8 cellular contexts compared by ENCODE assay signal in genomic region chr2:98634406-98635092, GRCh38. TPM values are rescaled to one million over a fixed set of nuclear protein-coding genes. Genes with fewer than 3 reads are reported as not detected.
DNase-seq lines count a peak whose midpoint lies in the region; ATAC-seq and TF ChIP-seq lines count a peak whose summit lies in the region.

No MANE protein-coding gene starts in this region.

- intact Hi-C loops in A673 (cut with micrococcal nuclease; ENCODE audit: unreplicated experiment) (no loop called here), IMR-90 (cut with micrococcal nuclease) (no loop called here), ascending aorta (cut with DNase I) (no loop called here), psoas muscle (cut with DNase I) (no loop called here)

- no peak overlapping the region for H2AFZ ChIP-seq in IMR-90 (replicated peaks; ENCODE audit: low read length, poor library complexity)

- no peaks in the 10 kb centered on the region for H3K27me3 ChIP-seq in A673 (replicated peaks; ENCODE audit: insufficient read depth, low read depth, low read length, poor library complexity)
- peaks cover 7% of the 10 kb centered on the region for H3K27me3 ChIP-seq in IMR-90 (ENCODE audit: control insufficient read depth, insufficient read depth, low read length)
- no peaks in the 10 kb centered on the region for H3K27me3 ChIP-seq in ascending aorta
- H3K27me3 ChIP-seq in psoas muscle (ENCODE audit: insufficient read depth in 3 of 3, low read length in 2 of 3): no peaks in the 10 kb centered on the region

- no peak overlapping the region for H4K91ac ChIP-seq in IMR-90 (ENCODE audit: insufficient read depth, low read depth, low read length)

- POLR2A ChIA-PET in A673 (lab: Charles Lee; ENCODE audit: low non-redundant PET): interaction anchor here (0.6 kb wide), 1 partner anchor 99 kb away, joined by 3 read pairs; no protein-coding TSS in a partner anchor
- POLR2A ChIA-PET in IMR-90 (lab: Charles Lee; ENCODE audit: unreplicated experiment): no interaction called here

- H2BK15ac ChIP-seq in IMR-90 (ENCODE audit: low read depth, low read length): no peak overlapping the region

- peak; percentile 52 for TF ChIP-seq CTCF in A673 (conservative IDR thresholded peaks at IDR 0.05; ENCODE audit: low read depth, low read length)
- TF ChIP-seq CTCF in IMR-90 (conservative IDR thresholded peaks at IDR 0.05; ENCODE audit: low read depth, low read length): peak; percentile 23; the same call in 1 of the 2 replicates
- TF ChIP-seq CTCF in ascending aorta (IDR thresholded peaks at IDR 0.05): no peak
- no peak for TF ChIP-seq CTCF in psoas muscle (IDR thresholded peaks at IDR 0.05)

- no peak overlapping the region for H3K27ac ChIP-seq in A673 (ENCODE audit: low read depth, low read length, poor library complexity, severe bottlenecking)
- no peak overlapping the region for H3K27ac ChIP-seq in IMR-90 (ENCODE audit: insufficient read depth, low read length)
- no peak overlapping the region for H3K27ac ChIP-seq in ascending aorta
- H3K27ac ChIP-seq in psoas muscle: no peak overlapping the region

- H3K4me2 ChIP-seq in IMR-90 (ENCODE audit: low read depth, low read length): no peak overlapping the region

- no peak for TF ChIP-seq RAD21 in IMR-90 (IDR thresholded peaks at IDR 0.05; ENCODE audit: low read length)

- no peak overlapping the region for H3K4ac ChIP-seq in IMR-90 (ENCODE audit: low read depth, low read length)

- peak; percentile 11 for DNase-seq in A673 (ENCODE audit: low spot score)
- no peak for DNase-seq in IMR-90
- peak; percentile 68 for DNase-seq in activated CD8-positive, alpha-beta memory T cell treated with anti-CD3 and anti-CD28 coated beads, Interleukin-2, amount 50 U/mL, for 48 hours
- peak; percentile 15 for DNase-seq in iris pigment epithelial cell (ENCODE audit: low read depth)
- DNase-seq in ascending aorta (ENCODE audit: low spot score in 2 of 2): no peak
- DNase-seq in psoas muscle: no peak
- no peak for DNase-seq in foreskin melanocyte
- no peak for DNase-seq in NCI-H187 (lab: John Stamatoyannopoulos, UW)

- H3K18ac ChIP-seq in IMR-90 (ENCODE audit: low read depth, low read length): no peak overlapping the region

- H3K14ac ChIP-seq in IMR-90 (replicated peaks; ENCODE audit: low read depth, low read length): no peak overlapping the region; the same call in 1 of the 2 replicates

- H3K56ac ChIP-seq in IMR-90 (ENCODE audit: extremely low read depth, insufficient read depth, low read length): no peak overlapping the region

- no peaks in the 10 kb centered on the region for H3K79me1 ChIP-seq in IMR-90 (ENCODE audit: low read depth in 1 of 2, low read length in 2 of 2)

- H3K23ac ChIP-seq in IMR-90 (ENCODE audit: low read depth, low read length): no peak overlapping the region

- dilution Hi-C loops in IMR-90 (cut with HindIII; ENCODE audit: low sequenced_read_pairs, unreplicated experiment): no loop called here

- H3K4me1 ChIP-seq in A673 (ENCODE audit: insufficient read depth, low read length, poor library complexity, severe bottlenecking) (no peaks in the 10 kb centered on the region), IMR-90 (ENCODE audit: control insufficient read depth, insufficient read depth, low read length) (no peaks in the 10 kb centered on the region), ascending aorta (no peaks in the 10 kb centered on the region), psoas muscle (no peaks in the 10 kb centered on the region)

- 29% methylated on average over 4 of the region's 9 CpGs; no CpG with 5 or more reads in 1 of the 2 experiments for WGBS in IMR-90 (ENCODE audit: extremely low coverage in 2 of 2, insufficient read length in 1 of 2), 2 experiments
- 68 to 70% (median 70%) methylated on average over 9 of the region's 9 CpGs for WGBS in psoas muscle, 3 donors

- CTCF ChIA-PET in A673 (lab: Charles Lee) (no interaction called here), IMR-90 (lab: Yijun Ruan, JAX) (interaction anchor here (0.6 kb wide), 1 partner anchor 553 kb away, joined by 4 read pairs; no protein-coding TSS in a partner anchor)

- no peaks in the 10 kb centered on the region for H4K20me1 ChIP-seq in IMR-90 (ENCODE audit: insufficient read depth, low read length)

- H3K9me1 ChIP-seq in IMR-90 (ENCODE audit: insufficient read depth, low read length): no peaks in the 10 kb centered on the region

- H3K4me3 ChIP-seq in A673 (ENCODE audit: low read depth, low read length, poor library complexity, severe bottlenecking) (no peak overlapping the region), IMR-90 (ENCODE audit: insufficient read depth, low read depth, low read length) (no peak overlapping the region), ascending aorta (no peak overlapping the region), psoas muscle (no peak overlapping the region)

- H4K8ac ChIP-seq in IMR-90 (ENCODE audit: low read depth in 2 of 2, low read length in 2 of 2): no peak overlapping the region

- in situ Hi-C loops in IMR-90 (cut with MboI; ENCODE audit: low sequenced_read_pairs): loop anchor here (25.0 kb wide), 1 partner anchor 878 kb away; no protein-coding TSS in a partner anchor

- no peak overlapping the region for H2BK5ac ChIP-seq in IMR-90 (ENCODE audit: low read depth, low read length, poor library complexity, severe bottlenecking)

- ATAC-seq in IMR-90 (ENCODE audit: low read depth) (peak; percentile 63; the same call in 1 of the 2 replicates), psoas muscle (no peak)

- H4K5ac ChIP-seq in IMR-90 (ENCODE audit: low read depth, low read length): no peak overlapping the region

- no peak overlapping the region for H3K9ac ChIP-seq in IMR-90 (ENCODE audit: low read depth, low read length)

- no peak overlapping the region for H2AK5ac ChIP-seq in IMR-90 (ENCODE audit: low read depth, low read length)

- BruUV-seq in A673 (replicated peaks; lab: Mats Ljungman, UMichigan): no TSS peak
- BruUV-seq in IMR-90 (replicated peaks; lab: Mats Ljungman, UMichigan): no TSS peak

- H3K36me3 ChIP-seq in A673 (ENCODE audit: insufficient read depth, low read length, poor library complexity, severe bottlenecking) (no peaks in the 10 kb centered on the region), IMR-90 (ENCODE audit: control insufficient read depth, insufficient read depth, low read length) (no peaks in the 10 kb centered on the region), ascending aorta (peaks cover 14 to 69% of the 10 kb centered on the region in 2 donors), psoas muscle (ENCODE audit: insufficient read depth in 1 of 2, low read depth in 1 of 2) (peaks cover 8 to 86% of the 10 kb centered on the region in 2 donors)

- H3K9me3 ChIP-seq in A673 (ENCODE audit: low read depth, low read length, poor library complexity, severe bottlenecking) (no peaks in the 10 kb centered on the region), IMR-90 (ENCODE audit: control insufficient read depth, insufficient read depth, low read length) (no peaks in the 10 kb centered on the region), ascending aorta (no peaks in the 10 kb centered on the region), psoas muscle (no peaks in the 10 kb centered on the region)

- no peak for TF ChIP-seq POLR2A in IMR-90 (IDR thresholded peaks at IDR 0.05; ENCODE audit: low read depth, low read length)

- no peak overlapping the region for H2AK9ac ChIP-seq in IMR-90 (replicated peaks; ENCODE audit: low read depth, low read length, poor library complexity)

- no peak overlapping the region for H2BK120ac ChIP-seq in IMR-90 (ENCODE audit: low read depth, low read length)

- no peak overlapping the region for H2BK20ac ChIP-seq in IMR-90 (ENCODE audit: low read depth, low read length)

TF ChIP-seq in IMR-90, 13 proteins besides CTCF, POLR2A, EP300 and RAD21 (continues in another document):
- TF ChIP-seq RCOR1 (IDR thresholded peaks at IDR 0.05; ENCODE audit: insufficient replicate concordance, low read length) (no peak), MAFK (IDR thresholded peaks at IDR 0.05; ENCODE audit: low read depth, low read length) (no peak), ELK1 (IDR thresholded peaks at IDR 0.05; ENCODE audit: borderline replicate concordance, low read depth, low read length) (no peak), MAZ (IDR thresholded peaks at IDR 0.05; ENCODE audit: borderline replicate concordance, low read depth, low read length) (no peak), CHD1 (IDR thresholded peaks at IDR 0.05; ENCODE audit: low read depth, low read length) (no peak), BHLHE40 (IDR thresholded peaks at IDR 0.05; ENCODE audit: low read depth, low read length) (no peak), NFE2L2 (IDR thresholded peaks at IDR 0.05; ENCODE audit: low read depth, low read length) (no peak), SMC3 (IDR thresholded peaks at IDR 0.05; ENCODE audit: low read depth, low read length) (no peak), FOS (IDR thresholded peaks at IDR 0.05; ENCODE audit: low read depth, low read length) (no peak)

RNA-seq across cellular contexts. Expression of gene UNC50, which starts 26.2 kb away (rescaled TPM):
- total RNA-seq in A673 (2021) (30.4 and 32.5 TPM in 2 replicates), IMR-90 (2012; rRNA removed) (18.3 and 40.3 TPM in 2 replicates), ascending aorta (34.4 TPM), psoas muscle (10 to 100 TPM; 19.9 to 35.1 (median 22.4) TPM)
- polyA plus RNA-seq in IMR-90 (2012; rRNA removed) (29.5 and 34.1 TPM in 2 replicates), psoas muscle (10 to 100 TPM; 26.6 to 48.5 (median 37.3) TPM)
- polyA plus RNA-seq in IMR-90 (2012; cell fraction: cytosol; rRNA removed): 12.0 and 13.8 TPM in 2 replicates
- 12.8 and 48.5 TPM in 2 replicates for polyA plus RNA-seq in IMR-90 (2012; cell fraction: nucleus; rRNA removed; ENCODE audit: low replicate concordance)

RNA-seq across cellular contexts. Expression of gene COA5, which starts 26.2 kb away (rescaled TPM):
- total RNA-seq in A673 (2021) (23.7 and 29.7 TPM in 2 replicates), IMR-90 (2012; rRNA removed) (8.4 and 16.4 TPM in 2 replicates), ascending aorta (86.3 TPM), psoas muscle (10 to 100 TPM; 22.5 to 37.5 (median 29.2) TPM)
- polyA plus RNA-seq in IMR-90 (2012; rRNA removed) (10.1 and 14.2 TPM in 2 replicates), psoas muscle (10 to 100 TPM; 26.3 to 58.5 (median 35.2) TPM)
- 7.7 and 10.4 TPM in 2 replicates for polyA plus RNA-seq in IMR-90 (2012; cell fraction: cytosol; rRNA removed)
- 3.6 and 26.9 TPM in 2 replicates for polyA plus RNA-seq in IMR-90 (2012; cell fraction: nucleus; rRNA removed; ENCODE audit: low replicate concordance)

Comparison
In these comparisons a context has a peak if more than half of its experiments do, and no peak if none do; other contexts are left out.
1. DNase-seq: peak in A673 (single experiment), activated CD8-positive, alpha-beta memory T cell treated with anti-CD3 and anti-CD28 coated beads, Interleukin-2, amount 50 U/mL, for 48 hours (single experiment) and iris pigment epithelial cell (single experiment); none in IMR-90 (single experiment), ascending aorta (0 of 2), psoas muscle (0 of 2), foreskin melanocyte (single experiment) and NCI-H187 (0 of 2).
2. CTCF ChIP-seq: peak in A673 (single experiment) and IMR-90 (single experiment); none in ascending aorta (0 of 3) and psoas muscle (single experiment).